8 cellular contexts compared by ENCODE assay signal in genomic region chr10:61000769-61001730, GRCh38. TPM values are rescaled to one million over a fixed set of nuclear protein-coding genes. Genes with fewer than 3 reads are reported as not detected.
DNase-seq lines count a peak whose midpoint lies in the region; ATAC-seq lines count a peak whose summit lies in the region.

No MANE protein-coding gene starts in this region.

- H3K27ac ChIP-seq in HUES6 (ENCODE audit: low read depth, low read length) (no peak overlapping the region), iPS DF 6.9 (ENCODE audit: low read length) (no peak overlapping the region)

- ATAC-seq in sciatic nerve: peak; percentile 36
- no peak for ATAC-seq in GM21576 (IDR thresholded peaks at IDR 0.05; ENCODE audit: unreplicated experiment)
- ATAC-seq in GM18868 (IDR thresholded peaks at IDR 0.05; ENCODE audit: unreplicated experiment): no peak
- no peak for ATAC-seq in GM21515 (IDR thresholded peaks at IDR 0.05; ENCODE audit: unreplicated experiment)

- H3K9me3 ChIP-seq in HUES6 (ENCODE audit: control insufficient read depth, insufficient read depth, low read depth, low read length): no peaks in the 10 kb centered on the region
- H3K9me3 ChIP-seq in iPS DF 6.9 (ENCODE audit: control insufficient read depth, insufficient read depth, low read length): no peaks in the 10 kb centered on the region

- DNase-seq in AG20443 (ENCODE audit: low spot score): peak; percentile 65
- DNase-seq in anterior cingulate cortex (lab: John Stamatoyannopoulos, UW): peak in 38 of 58 donors; percentile 8 to 61 (median 30)
- DNase-seq in iPS DF 6.9 (ENCODE audit: low read depth, low spot score): no peak
- DNase-seq in sciatic nerve (ENCODE audit: low spot score): no peak

- H3K4me1 ChIP-seq in HUES6 (ENCODE audit: control insufficient read depth, insufficient read depth, low read length): no peaks in the 10 kb centered on the region
- H3K4me1 ChIP-seq in iPS DF 6.9 (ENCODE audit: control insufficient read depth, insufficient read depth, low read length): no peaks in the 10 kb centered on the region

- peaks cover 24% of the 10 kb centered on the region for H3K27me3 ChIP-seq in HUES6 (ENCODE audit: control insufficient read depth, insufficient read depth, low read length)
- no peaks in the 10 kb centered on the region for H3K27me3 ChIP-seq in iPS DF 6.9 (ENCODE audit: control insufficient read depth, insufficient read depth, low read length)

- H3K4me3 ChIP-seq in HUES6 (ENCODE audit: low read depth, low read length) (peak overlapping the region; percentile 73), iPS DF 6.9 (ENCODE audit: low read length) (peak overlapping the region; percentile 71; the same call in 1 of the 2 replicates)

- H3K9ac ChIP-seq in HUES6 (ENCODE audit: low read length): peak overlapping the region; percentile 36

- intact Hi-C loops in sciatic nerve (cut with DNase I): no loop called here

- no CpG with 5 or more reads among the region's 78 CpGs for WGBS in iPS DF 6.9 (ENCODE audit: insufficient coverage, insufficient read length)

- H3K36me3 ChIP-seq in HUES6 (ENCODE audit: control insufficient read depth, insufficient read depth, low read length) (no peaks in the 10 kb centered on the region), iPS DF 6.9 (ENCODE audit: control insufficient read depth, insufficient read depth, low read length) (no peaks in the 10 kb centered on the region)

RNA-seq across cellular contexts. Expression of gene RHOBTB1, which starts 57.1 kb away (rescaled TPM):
- 13.7 TPM for total RNA-seq in sciatic nerve

Comparison
In these comparisons a context has a peak if more than half of its experiments do, and no peak if none do; other contexts are left out.
1. DNase-seq: peak in AG20443 (single experiment) and anterior cingulate cortex (38 of 58); none in iPS DF 6.9 (single experiment) and sciatic nerve (single experiment).